In genomic region chr9:114844766-114845165, GRCh38 we compare ENCODE assay signal across 25 cellular contexts. TPM values are rescaled to one million over a fixed set of nuclear protein-coding genes. Genes with fewer than 3 reads are reported as not detected.
"Had no signal": no experiment of that assay in that cellular context is flagged by ENCODE, and none has a peak within 500 bp of the region (broad histone marks: within the 10 kb centered on the region; RNA-seq: fewer than 3 reads in every experiment).

No MANE protein-coding gene starts in this region.

- H3K4me3 Mint-ChIP-seq: activated B cell treated with CpG ODN at 0.5 μM for 24 hours; activated CD4-positive, alpha-beta T cell treated with anti-CD3 and anti-CD28 coated beads, Interleukin-2, amount 10 ng/mL, durations not matched to agents 24 days and 14 days; activated CD8-positive, alpha-beta memory T cell treated with anti-CD3 and anti-CD28 coated beads, Interleukin-2, amount 10 ng/mL, durations not matched to agents 7 days and 5 days; activated naive CD4-positive, alpha-beta T cell treated with anti-CD3 and anti-CD28 coated beads for 36 hours; activated naive CD8-positive, alpha-beta T cell; activated T-cell treated with anti-CD3 and anti-CD28 coated beads, Interleukin-2, amount 50 U/mL, for 24 hours; brain; T-helper 1 cell treated with Interleukin-12 subunit alpha and Interleukin-12 subunit beta and Interleukin-4 antibody, amounts not matched to agents 30 μg/mL and 1 μg/mL, for 36 hours had no signal

- H3K4me1 Mint-ChIP-seq: activated B cell treated with CpG ODN at 0.5 μM for 24 hours; activated CD4-positive, alpha-beta T cell treated with anti-CD3 and anti-CD28 coated beads, Interleukin-2, amount 10 ng/mL, durations not matched to agents 24 days and 14 days; activated CD8-positive, alpha-beta memory T cell treated with anti-CD3 and anti-CD28 coated beads, Interleukin-2, amount 10 ng/mL, durations not matched to agents 7 days and 5 days; brain had no signal

- H3K4me3 ChIP-seq: K562, SJSA1 had no signal

- H3K9me3 Mint-ChIP-seq: activated B cell treated with CpG ODN at 0.5 μM for 24 hours; activated naive CD4-positive, alpha-beta T cell treated with anti-CD3 and anti-CD28 coated beads for 36 hours; activated T-cell treated with anti-CD3 and anti-CD28 coated beads, Interleukin-2, amount 50 U/mL, for 24 hours had no signal

- H3K27me3 Mint-ChIP-seq: activated CD8-positive, alpha-beta memory T cell treated with anti-CD3 and anti-CD28 coated beads, Interleukin-2, amount 10 ng/mL, durations not matched to agents 7 days and 5 days; activated naive CD8-positive, alpha-beta T cell; activated T-cell treated with anti-CD3 and anti-CD28 coated beads, Interleukin-2, amount 50 U/mL, for 24 hours; brain had no signal

- DNase-seq: activated B cell treated with CpG ODN at 0.5 μM for 24 hours; activated CD4-positive, alpha-beta T cell treated with anti-CD3 and anti-CD28 coated beads for 1 hour; activated CD4-positive, alpha-beta T cell treated with anti-CD3 and anti-CD28 coated beads, Interleukin-2, amount 10 ng/mL, durations not matched to agents 24 days and 14 days; activated CD4-positive, alpha-beta T cell treated with anti-CD3 and anti-CD28 coated beads, Interleukin-2, amount 50 U/mL, for 48 hours; activated CD8-positive, alpha-beta memory T cell treated with anti-CD3 and anti-CD28 coated beads, Interleukin-2, amount 10 ng/mL, durations not matched to agents 7 days and 5 days; activated effector memory CD4-positive, alpha-beta T cell treated with anti-CD3 and anti-CD28 coated beads, Interleukin-2, amount 50 U/mL, for 16 hours; activated naive CD4-positive, alpha-beta T cell treated with anti-CD3 and anti-CD28 coated beads for 36 hours; activated T-cell treated with anti-CD3 and anti-CD28 coated beads, Interleukin-2, amount 50 U/mL, for 24 hours; amygdala; Karpas-422; MM.1S; NCI-H1105; NCI-H1436; NCI-H1694 treated with DMSO at 0.1 percent for 48 hours; NCI-H2081; NCI-H226; PC-3; SHP77 had no signal

- H3K27ac Mint-ChIP-seq: activated B cell treated with CpG ODN at 0.5 μM for 24 hours; activated CD4-positive, alpha-beta T cell treated with anti-CD3 and anti-CD28 coated beads, Interleukin-2, amount 10 ng/mL, durations not matched to agents 24 days and 14 days; activated CD8-positive, alpha-beta memory T cell treated with anti-CD3 and anti-CD28 coated beads, Interleukin-2, amount 10 ng/mL, durations not matched to agents 7 days and 5 days; activated naive CD4-positive, alpha-beta T cell treated with anti-CD3 and anti-CD28 coated beads for 36 hours; activated naive CD8-positive, alpha-beta T cell; activated T-cell treated with anti-CD3 and anti-CD28 coated beads, Interleukin-2, amount 50 U/mL, for 24 hours; brain; T-helper 1 cell treated with Interleukin-12 subunit alpha and Interleukin-12 subunit beta and Interleukin-4 antibody, amounts not matched to agents 30 μg/mL and 1 μg/mL, for 36 hours had no signal

- ATAC-seq: activated CD8-positive, alpha-beta memory T cell treated with anti-CD3 and anti-CD28 coated beads, Interleukin-2, amount 10 ng/mL, durations not matched to agents 7 days and 5 days; K562; PC-3; SK-N-SH treated with all-trans-retinoic acid at 6 μM for 48 hours had no signal

- H3K36me3 Mint-ChIP-seq: activated naive CD8-positive, alpha-beta T cell; brain had no signal

- H3K4me1 ChIP-seq: SJSA1 had no signal

- H3K36me3 ChIP-seq: SJSA1 had no signal

- H3K27me3 ChIP-seq: SJSA1 had no signal

- H3K27ac ChIP-seq: SJSA1 had no signal

RNA-seq across cellular contexts. Expression of gene TNFSF15, which starts 38.9 kb away (rescaled TPM):
- total RNA-seq: K562, NCI-H460, SJSA1 had no signal
- polyA plus RNA-seq: K562 had no signal
